In the genomic region with DNA sequence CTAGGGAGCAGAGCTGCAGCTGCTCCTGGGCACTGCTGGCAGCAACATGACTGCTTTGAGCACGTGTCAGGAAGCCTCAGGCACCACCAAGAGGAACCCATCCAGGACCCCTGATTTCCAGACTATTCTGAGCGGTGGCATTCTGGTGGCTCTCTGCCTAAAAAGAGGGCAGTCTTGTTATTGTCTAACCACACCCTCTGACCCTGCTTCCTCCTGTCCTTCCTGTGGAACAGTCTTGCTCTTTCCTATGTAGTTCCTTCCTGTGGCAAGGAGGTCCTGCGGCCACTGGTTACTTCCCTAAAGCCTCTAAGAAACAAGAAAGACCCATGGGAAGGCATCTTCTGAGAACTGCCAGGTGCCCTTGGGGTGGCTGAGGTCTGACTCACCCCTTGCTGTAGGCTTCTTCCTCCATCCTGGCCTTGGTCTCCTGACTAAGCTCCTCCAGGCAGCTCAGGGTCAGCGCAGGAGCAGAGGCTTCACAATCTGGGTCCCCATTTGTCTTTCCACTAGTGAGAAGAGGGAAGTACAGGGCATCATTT, we compare ENCODE assay signal across 1 cellular context.
TF ChIP-seq lines count a peak whose summit lies in the region.

No MANE protein-coding gene starts in this region.

TF ChIP-seq in IMR-90, 13 proteins besides CTCF, POLR2A, EP300 and RAD21:
- TF ChIP-seq BHLHE40 (IDR thresholded peaks at IDR 0.05; ENCODE audit: low read depth, low read length), result no peak
- TF ChIP-seq RCOR1 (IDR thresholded peaks at IDR 0.05; ENCODE audit: insufficient replicate concordance, low read length), result no peak
- no peak for TF ChIP-seq MAFK (IDR thresholded peaks at IDR 0.05; ENCODE audit: low read depth, low read length)
- no peak for TF ChIP-seq RFX5 (IDR thresholded peaks at IDR 0.05; ENCODE audit: low read depth, low read length)
- TF ChIP-seq, protein P1, sequence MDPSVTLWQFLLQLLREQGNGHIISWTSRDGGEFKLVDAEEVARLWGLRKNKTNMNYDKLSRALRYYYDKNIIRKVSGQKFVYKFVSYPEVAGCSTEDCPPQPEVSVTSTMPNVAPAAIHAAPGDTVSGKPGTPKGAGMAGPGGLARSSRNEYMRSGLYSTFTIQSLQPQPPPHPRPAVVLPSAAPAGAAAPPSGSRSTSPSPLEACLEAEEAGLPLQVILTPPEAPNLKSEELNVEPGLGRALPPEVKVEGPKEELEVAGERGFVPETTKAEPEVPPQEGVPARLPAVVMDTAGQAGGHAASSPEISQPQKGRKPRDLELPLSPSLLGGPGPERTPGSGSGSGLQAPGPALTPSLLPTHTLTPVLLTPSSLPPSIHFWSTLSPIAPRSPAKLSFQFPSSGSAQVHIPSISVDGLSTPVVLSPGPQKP (IDR thresholded peaks at IDR 0.05; ENCODE audit: borderline replicate concordance, low read depth, low read length), result no peak
- TF ChIP-seq SMC3 (IDR thresholded peaks at IDR 0.05; ENCODE audit: low read depth, low read length), result no peak
